In the genomic region with DNA sequence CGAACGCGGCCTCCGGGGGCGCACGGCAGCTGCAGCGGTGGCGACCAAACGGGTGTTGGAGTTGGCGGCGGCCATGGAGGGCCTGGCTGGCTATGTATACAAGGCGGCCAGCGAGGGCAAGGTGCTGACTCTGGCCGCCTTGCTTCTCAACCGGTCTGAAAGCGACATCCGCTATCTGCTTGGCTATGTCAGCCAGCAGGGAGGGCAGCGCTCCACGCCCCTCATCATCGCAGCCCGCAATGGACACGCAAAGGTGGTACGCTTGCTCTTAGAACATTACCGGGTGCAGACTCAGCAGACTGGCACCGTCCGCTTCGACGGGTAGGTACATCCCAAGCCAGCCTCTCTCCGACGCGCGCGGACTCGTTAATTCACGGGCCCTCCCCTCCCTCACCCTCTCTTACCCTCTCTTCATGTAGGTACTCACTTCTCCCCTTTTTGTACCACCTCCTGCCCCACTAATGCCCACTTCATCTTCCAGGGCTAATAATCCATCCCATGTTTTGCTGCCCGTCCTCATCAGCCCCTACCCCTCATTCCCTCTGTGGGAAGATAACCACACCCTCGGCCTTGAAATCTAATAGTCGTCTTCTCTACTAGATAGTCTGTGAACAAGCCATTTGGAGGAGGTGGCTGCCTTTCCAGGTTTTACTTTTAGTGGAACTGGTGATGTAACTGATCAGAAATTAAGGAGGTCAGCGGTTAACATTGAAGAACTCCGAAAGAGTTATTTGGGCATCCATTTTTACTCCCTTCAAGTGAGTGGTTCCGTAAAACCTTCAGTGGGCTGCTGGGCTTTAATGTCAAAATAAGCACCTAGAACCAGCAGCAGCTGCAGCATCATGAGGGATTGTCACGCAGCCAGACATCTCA, we compare ENCODE assay signal across 8 cellular contexts. TPM values are rescaled to one million over a fixed set of nuclear protein-coding genes. Genes with fewer than 3 reads are reported as not detected.
DNase-seq lines count a peak whose midpoint lies in the region; ATAC-seq and TF ChIP-seq lines count a peak whose summit lies in the region.

No MANE protein-coding gene starts in this region.

- H2AFZ ChIP-seq in neural progenitor cell (replicated peaks), result peak overlapping the region; percentile 96

- DNase-seq in AG04449 (ENCODE audit: low read depth, low spot score) (no peak), WERI-Rb-1 (peak; percentile 71), neural progenitor cell (ENCODE audit: low spot score) (no peak), NCI-H2196 (lab: John Stamatoyannopoulos, UW; ENCODE audit: unreplicated experiment) (no peak)

- H3K9me3 Mint-ChIP-seq in neural progenitor cell, result no peaks in the 10 kb centered on the region

- peaks cover 54% of the 10 kb centered on the region for H3K4me1 Mint-ChIP-seq in neural progenitor cell

- peak overlapping the region; percentile 94 for H3K4me2 ChIP-seq in neural progenitor cell

- H3K36me3 Mint-ChIP-seq in neural progenitor cell, result peaks cover 2% of the 10 kb centered on the region

- H3K36me3 ChIP-seq in WERI-Rb-1 (peaks cover 31% of the 10 kb centered on the region), esophagus (ENCODE audit: control insufficient read depth in 2 of 2, insufficient read depth in 2 of 2, low read length in 1 of 2) (no peaks in the 10 kb centered on the region), neural progenitor cell (no peaks in the 10 kb centered on the region)

- H3K9me3 ChIP-seq in WERI-Rb-1 (ENCODE audit: severe bottlenecking) (no peaks in the 10 kb centered on the region), esophagus (ENCODE audit: control insufficient read depth in 2 of 2, insufficient read depth in 1 of 2, low read depth in 1 of 2, low read length in 1 of 2) (no peaks in the 10 kb centered on the region), neural progenitor cell (ENCODE audit: low read depth) (no peaks in the 10 kb centered on the region)

- peaks cover 45% of the 10 kb centered on the region for H4K20me1 ChIP-seq in neural progenitor cell (ENCODE audit: low read depth)

- H3K4me1 ChIP-seq in esophagus (ENCODE audit: control insufficient read depth in 2 of 2, insufficient read depth in 2 of 2, low read length in 1 of 2), result peaks cover 0 to 4% of the 10 kb centered on the region in 2 donors
- H3K4me1 ChIP-seq in neural progenitor cell, result peaks cover 24% of the 10 kb centered on the region

- peak overlapping the region; percentile 98 for H3K4me3 Mint-ChIP-seq in neural progenitor cell

- peaks cover 56% of the 10 kb centered on the region for H3K79me2 ChIP-seq in neural progenitor cell (ENCODE audit: low read depth)

- peak overlapping the region; percentile 84 for H3K9ac ChIP-seq in neural progenitor cell

- WGBS in esophagus, 2 donors, result 0 to 1% methylated on average over 40 to 42 of the region's 42 CpGs

- peaks cover 31% of the 10 kb centered on the region for H3F3A ChIP-seq in neural progenitor cell (ENCODE audit: low read depth)

- peaks cover 4% of the 10 kb centered on the region for H3K27me3 Mint-ChIP-seq in neural progenitor cell (ENCODE audit: insufficient read depth, low read depth)

- CTCF ChIA-PET in AG04449 (lab: Yijun Ruan, JAX), result interaction anchor here (13.7 kb wide), 1 partner anchor 26 kb away, joined by 134 read pairs; no protein-coding TSS in a partner anchor

- H3K4me3 ChIP-seq in AG04449 (ENCODE audit: low read depth, low read length) (peak overlapping the region; percentile 99), WERI-Rb-1 (ENCODE audit: low read depth, low read length) (peak overlapping the region; percentile 70), esophagus (ENCODE audit: low read depth in 1 of 2, low read length in 2 of 2) (peak overlapping the region; percentile 75 to 99), neural progenitor cell (peak overlapping the region; percentile 68)

- peak overlapping the region; percentile 99 for H3K27ac ChIP-seq in WERI-Rb-1
- peak overlapping the region; percentile 100 for H3K27ac ChIP-seq in esophagus (ENCODE audit: low read depth in 2 of 2, low read length in 1 of 2)
- H3K27ac ChIP-seq in neural progenitor cell, result peak overlapping the region; percentile 98

- H3K27me3 ChIP-seq in WERI-Rb-1 (ENCODE audit: insufficient read depth, low read depth, severe bottlenecking) (no peaks in the 10 kb centered on the region), esophagus (ENCODE audit: control insufficient read depth in 1 of 2, insufficient read depth in 2 of 2, low read length in 2 of 2) (no peaks in the 10 kb centered on the region), neural progenitor cell (no peaks in the 10 kb centered on the region)

- ATAC-seq in GM18499 (IDR thresholded peaks at IDR 0.05; ENCODE audit: insufficient read depth, unreplicated experiment), result peak; percentile 34
- ATAC-seq in HG03175 (IDR thresholded peaks at IDR 0.05; ENCODE audit: unreplicated experiment), result no peak

- TF ChIP-seq CTCF in AG04449 (IDR thresholded peaks at IDR 0.05; ENCODE audit: insufficient read depth, low read length, missing control alignments) (peak; percentile 65), LNCAP (IDR thresholded peaks at IDR 0.05) (0 out of 2 replicates have a peak, but pooled peaks have one; percentile 35), WERI-Rb-1 (IDR thresholded peaks at IDR 0.05; ENCODE audit: low read depth, low read length) (peak; percentile 59), neural progenitor cell (IDR thresholded peaks at IDR 0.05) (peak; percentile 62)

- POLR2A ChIA-PET in AG04449 (lab: Yijun Ruan, JAX), result interaction anchor here (0.7 to 1.4 kb wide), 3 partner anchors 21 to 49 kb away, joined by 3 to 5 read pairs (median 4); partner anchors contain the start of gene CLN6

- peak overlapping the region; percentile 80 for H3K27ac Mint-ChIP-seq in neural progenitor cell

RNA-seq across cellular contexts. Expression of gene FEM1B, which starts 1.0 kb away (rescaled TPM):
- polyA plus RNA-seq in esophagus, result 10 to 100 TPM in 1 of 2 donors, 1 to 10 TPM in 1; 9.5 to 12.5 TPM
- total RNA-seq in neural progenitor cell (ENCODE audit: low replicate concordance), result 57.2 and 80.0 TPM in 2 replicates

RNA-seq across cellular contexts. Expression of gene CLN6, which starts 49.1 kb away (rescaled TPM):
- 10 to 100 TPM; 17.8 to 23.5 TPM for polyA plus RNA-seq in esophagus
- total RNA-seq in neural progenitor cell (ENCODE audit: low replicate concordance), result 24.4 and 41.9 TPM in 2 replicates
